Comparison of ENCODE assay signal across 1 cellular context in genomic region chr12:114895081-114895480, GRCh38.
TF ChIP-seq lines count a peak whose summit lies in the region.

No MANE protein-coding gene starts in this region.

TF ChIP-seq in IMR-90, 13 proteins besides CTCF, POLR2A, EP300 and RAD21 (continued from another document):
- no peak for TF ChIP-seq ELK1 (IDR thresholded peaks at IDR 0.05; ENCODE audit: borderline replicate concordance, low read depth, low read length)
- TF ChIP-seq MAFK (IDR thresholded peaks at IDR 0.05; ENCODE audit: low read depth, low read length), result peak; percentile 55
- no peak for TF ChIP-seq BHLHE40 (IDR thresholded peaks at IDR 0.05; ENCODE audit: low read depth, low read length)
- no peak for TF ChIP-seq RFX5 (IDR thresholded peaks at IDR 0.05; ENCODE audit: low read depth, low read length)
- TF ChIP-seq MAZ (IDR thresholded peaks at IDR 0.05; ENCODE audit: borderline replicate concordance, low read depth, low read length), result no peak
- no peak for TF ChIP-seq NFE2L2 (IDR thresholded peaks at IDR 0.05; ENCODE audit: low read depth, low read length)
- TF ChIP-seq FOS (IDR thresholded peaks at IDR 0.05; ENCODE audit: low read depth, low read length), result no peak
- TF ChIP-seq CHD1 (IDR thresholded peaks at IDR 0.05; ENCODE audit: low read depth, low read length), result no peak
- no peak for TF ChIP-seq RCOR1 (IDR thresholded peaks at IDR 0.05; ENCODE audit: insufficient replicate concordance, low read length)
- TF ChIP-seq CEBPB (IDR thresholded peaks at IDR 0.05; ENCODE audit: low read depth, low read length), result peak; percentile 25; the same call in 1 of the 2 replicates
TF ChIP-seq in IMR-90: peak in this region for 2.
